Comparison of ENCODE assay signal across 2 cellular contexts in the genomic region with DNA sequence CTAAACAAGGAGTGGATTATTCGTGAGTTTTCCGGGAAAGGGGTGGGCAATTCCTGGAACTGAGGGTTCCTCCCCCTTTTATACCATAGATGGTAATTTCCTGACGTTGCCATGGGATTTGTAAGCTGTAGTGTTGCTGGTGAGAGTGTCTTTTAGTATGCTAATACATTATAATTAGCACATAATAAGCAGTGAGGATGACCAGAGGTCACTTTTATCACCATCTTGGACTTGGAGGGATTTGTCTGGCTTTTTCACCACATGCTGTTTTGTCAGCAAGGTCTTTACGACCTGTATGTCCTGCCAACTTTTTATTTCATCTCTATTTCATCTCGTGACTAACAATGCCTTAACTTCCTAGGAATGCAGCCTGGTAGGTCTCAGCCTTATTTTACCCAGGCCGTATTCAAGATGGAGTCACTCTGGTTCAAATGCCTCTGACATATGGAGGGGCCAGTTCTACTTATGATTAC.
TF ChIP-seq lines count a peak whose summit lies in the region.

No MANE protein-coding gene starts in this region.

TF ChIP-seq in H1, 55 proteins besides CTCF, POLR2A, EP300 and RAD21 (continued from another document):
- TF ChIP-seq EZH2 (IDR thresholded peaks at IDR 0.05; ENCODE audit: low read depth, low read length, severe bottlenecking) (no peak), KDM4A (IDR thresholded peaks at IDR 0.05; ENCODE audit: low read depth, low read length, severe bottlenecking) (no peak)

TF ChIP-seq in HepG2, 621 proteins besides CTCF, POLR2A, EP300 and RAD21 (continued from another document):
- no peak for TF ChIP-seq DNMT3B (CRISPR knock-in tag; conservative IDR thresholded peaks at IDR 0.05)
- no peak for TF ChIP-seq STAG1 (CRISPR knock-in tag; IDR thresholded peaks at IDR 0.05)
- TF ChIP-seq, protein P1, sequence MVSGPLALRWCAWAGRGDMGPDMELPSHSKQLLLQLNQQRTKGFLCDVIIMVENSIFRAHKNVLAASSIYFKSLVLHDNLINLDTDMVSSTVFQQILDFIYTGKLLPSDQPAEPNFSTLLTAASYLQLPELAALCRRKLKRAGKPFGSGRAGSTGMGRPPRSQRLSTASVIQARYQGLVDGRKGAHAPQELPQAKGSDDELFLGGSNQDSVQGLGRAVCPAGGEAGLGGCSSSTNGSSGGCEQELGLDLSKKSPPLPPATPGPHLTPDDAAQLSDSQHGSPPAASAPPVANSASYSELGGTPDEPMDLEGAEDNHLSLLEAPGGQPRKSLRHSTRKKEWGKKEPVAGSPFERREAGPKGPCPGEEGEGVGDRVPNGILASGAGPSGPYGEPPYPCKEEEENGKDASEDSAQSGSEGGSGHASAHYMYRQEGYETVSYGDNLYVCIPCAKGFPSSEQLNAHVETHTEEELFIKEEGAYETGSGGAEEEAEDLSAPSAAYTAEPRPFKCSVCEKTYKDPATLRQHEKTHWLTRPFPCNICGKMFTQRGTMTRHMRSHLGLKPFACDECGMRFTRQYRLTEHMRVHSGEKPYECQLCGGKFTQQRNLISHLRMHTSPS (CRISPR knock-in tag; IDR thresholded peaks at IDR 0.05; ENCODE audit: low read depth): no peak
- TF ChIP-seq ZNF564 (CRISPR knock-in tag; IDR thresholded peaks at IDR 0.05): no peak
- TF ChIP-seq, protein P2, sequence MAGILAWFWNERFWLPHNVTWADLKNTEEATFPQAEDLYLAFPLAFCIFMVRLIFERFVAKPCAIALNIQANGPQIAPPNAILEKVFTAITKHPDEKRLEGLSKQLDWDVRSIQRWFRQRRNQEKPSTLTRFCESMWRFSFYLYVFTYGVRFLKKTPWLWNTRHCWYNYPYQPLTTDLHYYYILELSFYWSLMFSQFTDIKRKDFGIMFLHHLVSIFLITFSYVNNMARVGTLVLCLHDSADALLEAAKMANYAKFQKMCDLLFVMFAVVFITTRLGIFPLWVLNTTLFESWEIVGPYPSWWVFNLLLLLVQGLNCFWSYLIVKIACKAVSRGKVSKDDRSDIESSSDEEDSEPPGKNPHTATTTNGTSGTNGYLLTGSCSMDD (CRISPR knock-in tag; IDR thresholded peaks at IDR 0.05): no peak
- no peak for TF ChIP-seq ZNF766 (CRISPR knock-in tag; IDR thresholded peaks at IDR 0.05; ENCODE audit: borderline replicate concordance)
- TF ChIP-seq, protein P3, sequence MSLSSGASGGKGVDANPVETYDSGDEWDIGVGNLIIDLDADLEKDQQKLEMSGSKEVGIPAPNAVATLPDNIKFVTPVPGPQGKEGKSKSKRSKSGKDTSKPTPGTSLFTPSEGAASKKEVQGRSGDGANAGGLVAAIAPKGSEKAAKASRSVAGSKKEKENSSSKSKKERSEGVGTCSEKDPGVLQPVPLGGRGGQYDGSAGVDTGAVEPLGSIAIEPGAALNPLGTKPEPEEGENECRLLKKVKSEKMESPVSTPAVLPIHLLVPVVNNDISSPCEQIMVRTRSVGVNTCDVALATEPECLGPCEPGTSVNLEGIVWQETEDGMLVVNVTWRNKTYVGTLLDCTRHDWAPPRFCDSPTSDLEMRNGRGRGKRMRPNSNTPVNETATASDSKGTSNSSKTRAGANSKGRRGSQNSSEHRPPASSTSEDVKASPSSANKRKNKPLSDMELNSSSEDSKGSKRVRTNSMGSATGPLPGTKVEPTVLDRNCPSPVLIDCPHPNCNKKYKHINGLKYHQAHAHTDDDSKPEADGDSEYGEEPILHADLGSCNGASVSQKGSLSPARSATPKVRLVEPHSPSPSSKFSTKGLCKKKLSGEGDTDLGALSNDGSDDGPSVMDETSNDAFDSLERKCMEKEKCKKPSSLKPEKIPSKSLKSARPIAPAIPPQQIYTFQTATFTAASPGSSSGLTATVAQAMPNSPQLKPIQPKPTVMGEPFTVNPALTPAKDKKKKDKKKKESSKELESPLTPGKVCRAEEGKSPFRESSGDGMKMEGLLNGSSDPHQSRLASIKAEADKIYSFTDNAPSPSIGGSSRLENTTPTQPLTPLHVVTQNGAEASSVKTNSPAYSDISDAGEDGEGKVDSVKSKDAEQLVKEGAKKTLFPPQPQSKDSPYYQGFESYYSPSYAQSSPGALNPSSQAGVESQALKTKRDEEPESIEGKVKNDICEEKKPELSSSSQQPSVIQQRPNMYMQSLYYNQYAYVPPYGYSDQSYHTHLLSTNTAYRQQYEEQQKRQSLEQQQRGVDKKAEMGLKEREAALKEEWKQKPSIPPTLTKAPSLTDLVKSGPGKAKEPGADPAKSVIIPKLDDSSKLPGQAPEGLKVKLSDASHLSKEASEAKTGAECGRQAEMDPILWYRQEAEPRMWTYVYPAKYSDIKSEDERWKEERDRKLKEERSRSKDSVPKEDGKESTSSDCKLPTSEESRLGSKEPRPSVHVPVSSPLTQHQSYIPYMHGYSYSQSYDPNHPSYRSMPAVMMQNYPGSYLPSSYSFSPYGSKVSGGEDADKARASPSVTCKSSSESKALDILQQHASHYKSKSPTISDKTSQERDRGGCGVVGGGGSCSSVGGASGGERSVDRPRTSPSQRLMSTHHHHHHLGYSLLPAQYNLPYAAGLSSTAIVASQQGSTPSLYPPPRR (CRISPR knock-in tag; IDR thresholded peaks at IDR 0.05; ENCODE audit: borderline replicate concordance): no peak
- TF ChIP-seq CC2D1A (CRISPR knock-in tag; IDR thresholded peaks at IDR 0.05): no peak
- TF ChIP-seq ZNF451 (CRISPR knock-in tag; IDR thresholded peaks at IDR 0.05): no peak
- TF ChIP-seq AGO1 (IDR thresholded peaks at IDR 0.05; ENCODE audit: low read depth, low read length, poor library complexity, severe bottlenecking): no peak
- TF ChIP-seq MIXL1 (CRISPR knock-in tag; IDR thresholded peaks at IDR 0.05): no peak
TF ChIP-seq in HepG2: peak in this region for 0.
